ENCODE assay signal across 9 cellular contexts in the genomic region with DNA sequence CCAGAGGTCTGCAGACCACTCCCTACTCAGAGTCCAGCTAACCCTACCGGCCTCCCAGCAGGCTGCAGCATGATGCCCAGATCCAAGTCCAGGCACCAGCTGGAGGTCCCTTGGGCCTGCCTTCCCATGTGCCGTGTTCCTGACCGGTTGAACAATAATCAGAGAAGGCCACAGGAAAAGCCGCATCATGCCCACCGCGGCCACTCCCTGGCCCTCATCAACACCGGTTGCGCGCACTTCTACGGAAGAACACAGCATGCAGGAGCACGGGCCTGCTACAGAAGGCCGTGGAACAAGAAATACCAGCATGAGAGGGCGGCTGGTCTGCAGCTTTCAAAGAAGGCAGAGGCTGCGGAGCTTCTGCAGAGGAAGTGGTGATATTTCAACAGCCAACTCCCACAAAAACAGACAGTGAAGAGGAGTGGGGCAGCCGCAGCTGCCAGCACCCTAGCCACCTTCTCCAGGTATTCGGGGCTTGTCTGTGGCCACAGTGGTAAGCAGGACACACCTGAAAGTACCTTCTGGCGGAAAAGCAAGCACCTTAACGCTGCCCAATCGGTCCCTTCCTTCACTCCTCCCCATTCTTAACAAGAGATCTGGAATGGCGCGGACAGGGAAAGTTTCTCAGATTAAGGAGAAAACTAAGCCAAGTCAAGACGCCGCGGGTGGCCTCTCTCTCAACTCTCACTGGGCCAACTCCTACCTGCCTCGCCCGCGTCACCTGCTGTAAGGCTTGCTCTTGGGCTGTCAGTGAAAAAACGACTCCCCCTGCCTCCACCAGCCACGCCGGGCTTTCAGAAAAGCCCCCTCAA. TPM values are rescaled to one million over a fixed set of nuclear protein-coding genes. Genes with fewer than 3 reads are reported as not detected.
DNase-seq lines count a peak whose midpoint lies in the region; ATAC-seq and TF ChIP-seq lines count a peak whose summit lies in the region.
"Had no signal": no experiment of that assay in that cellular context is flagged by ENCODE, and none has a peak within 500 bp of the region (broad histone marks: within the 10 kb centered on the region; RNA-seq: fewer than 3 reads in every experiment).

No MANE protein-coding gene starts in this region.

- H3K9ac ChIP-seq in MM.1S (ENCODE audit: low read length), result no peak overlapping the region

- no peaks in the 10 kb centered on the region for H3F3A ChIP-seq in MM.1S (ENCODE audit: insufficient read depth, low read length)

- peak overlapping the region; percentile 61 for H3K4me2 ChIP-seq in MM.1S (ENCODE audit: low read depth, low read length)

- no peak overlapping the region for H3K4me3 ChIP-seq in CD8-positive, alpha-beta memory T cell (ENCODE audit: low read length)
- H3K4me3 ChIP-seq in MM.1S (ENCODE audit: low read length), result no peak overlapping the region
- peak overlapping the region; percentile 38 for H3K4me3 ChIP-seq in brain microvascular endothelial cell (ENCODE audit: low read depth, low read length)
- H3K4me3 ChIP-seq in effector memory CD4-positive, alpha-beta T cell (ENCODE audit: insufficient read depth, low read depth, low read length, poor library complexity, severe bottlenecking), result no peak overlapping the region

- peaks cover 32% of the 10 kb centered on the region for H3K27me3 ChIP-seq in CD8-positive, alpha-beta memory T cell (ENCODE audit: insufficient read depth, low read length, poor library complexity, severe bottlenecking)
- 0 out of 2 replicates have a peak, but pooled peaks cover 4% of the 10 kb centered on the region for H3K27me3 ChIP-seq in MM.1S (replicated peaks; ENCODE audit: insufficient read depth, low read length)
- H3K27me3 ChIP-seq in brain microvascular endothelial cell (replicated peaks), result peaks cover 42% of the 10 kb centered on the region
- peaks cover 38% of the 10 kb centered on the region for H3K27me3 ChIP-seq in effector memory CD4-positive, alpha-beta T cell (replicated peaks; ENCODE audit: control insufficient read depth, insufficient read depth, low read length, poor library complexity, severe bottlenecking)

- no peak overlapping the region for H3K27ac ChIP-seq in CD8-positive, alpha-beta memory T cell (ENCODE audit: low read depth, low read length)
- no peak overlapping the region for H3K27ac ChIP-seq in MM.1S (ENCODE audit: low read length)
- H3K27ac ChIP-seq in brain microvascular endothelial cell, result no peak overlapping the region
- H3K27ac ChIP-seq in effector memory CD4-positive, alpha-beta T cell (ENCODE audit: insufficient read depth, low read length, poor library complexity, severe bottlenecking), result no peak overlapping the region

- H4K20me1 ChIP-seq in MM.1S (ENCODE audit: insufficient read depth, low read length), result no peaks in the 10 kb centered on the region

- CTCF ChIA-PET in CD8-positive, alpha-beta memory T cell (lab: Charles Lee), result no interaction called here

- H2AFZ ChIP-seq in MM.1S (ENCODE audit: low read length), result no peak overlapping the region

- POLR2A ChIA-PET in CD8-positive, alpha-beta memory T cell (lab: Charles Lee), result no interaction called here
- POLR2A ChIA-PET in naive thymus-derived CD8-positive, alpha-beta T cell (lab: Charles Lee), result no interaction called here

- TF ChIP-seq CTCF in MM.1S (IDR thresholded peaks at IDR 0.05; ENCODE audit: low read length) (no peak), brain microvascular endothelial cell (IDR thresholded peaks at IDR 0.05; ENCODE audit: low read depth, low read length, missing control alignments) (peak; percentile 7)

- H3K9me2 ChIP-seq in MM.1S (replicated peaks; ENCODE audit: insufficient read depth, low read length), result no peaks in the 10 kb centered on the region

- in situ Hi-C loops in brain microvascular endothelial cell (cut with HindIII; ENCODE audit: low pct_ligation_motif_present, low sequenced_read_pairs) (no loop called here), ACHN (cut with HindIII; ENCODE audit: low pct_ligation_motif_present, low pct_unique_long_range_greater_than_20kb, low sequenced_read_pairs) (no loop called here)

- no peaks in the 10 kb centered on the region for H3K36me3 ChIP-seq in CD8-positive, alpha-beta memory T cell (ENCODE audit: insufficient read depth, low read length)
- H3K36me3 ChIP-seq in MM.1S (replicated peaks; ENCODE audit: insufficient read depth, low read length) (no peaks in the 10 kb centered on the region), brain microvascular endothelial cell (replicated peaks) (no peaks in the 10 kb centered on the region)
- H3K36me3 ChIP-seq in effector memory CD4-positive, alpha-beta T cell (ENCODE audit: control insufficient read depth, insufficient read depth, low read length), result no peaks in the 10 kb centered on the region

- no peaks in the 10 kb centered on the region for H3K79me2 ChIP-seq in MM.1S (ENCODE audit: low read length)

- H3K27me3 Mint-ChIP-seq in CD8-positive, alpha-beta memory T cell, result peaks cover 49 to 75% of the 10 kb centered on the region in 2 donors
- H3K27me3 Mint-ChIP-seq in naive thymus-derived CD8-positive, alpha-beta T cell, result peaks cover 42 to 62% (median 58%) of the 10 kb centered on the region in 5 donors

- peaks cover 0 to 2% (median 0%) of the 10 kb centered on the region in 3 donors for H3K36me3 Mint-ChIP-seq in CD8-positive, alpha-beta memory T cell
- peaks cover 0 to 13% (median 4%) of the 10 kb centered on the region in 3 donors for H3K36me3 Mint-ChIP-seq in naive thymus-derived CD8-positive, alpha-beta T cell

- peak overlapping the region in 6 of 7 donors; percentile 61 to 89 (median 64) for H3K4me3 Mint-ChIP-seq in CD8-positive, alpha-beta memory T cell
- peak overlapping the region; percentile 52 to 79 (median 66) for H3K4me3 Mint-ChIP-seq in naive thymus-derived CD8-positive, alpha-beta T cell

- no peak for ATAC-seq in naive thymus-derived CD8-positive, alpha-beta T cell
- ATAC-seq in GM18907 (IDR thresholded peaks at IDR 0.05; ENCODE audit: unreplicated experiment), result no peak

- H3K9me3 ChIP-seq in CD8-positive, alpha-beta memory T cell (ENCODE audit: low read length), result no peaks in the 10 kb centered on the region
- no peaks in the 10 kb centered on the region for H3K9me3 ChIP-seq in MM.1S (replicated peaks; ENCODE audit: insufficient read depth, low read length)
- no peaks in the 10 kb centered on the region for H3K9me3 ChIP-seq in effector memory CD4-positive, alpha-beta T cell (ENCODE audit: control insufficient read depth, low read length)

- peaks cover 0 to 9% (median 7%) of the 10 kb centered on the region in 5 donors for H3K9me3 Mint-ChIP-seq in CD8-positive, alpha-beta memory T cell
- peaks cover 0 to 27% (median 9%) of the 10 kb centered on the region in 9 donors for H3K9me3 Mint-ChIP-seq in naive thymus-derived CD8-positive, alpha-beta T cell

- H3K27ac Mint-ChIP-seq in CD8-positive, alpha-beta memory T cell, result no peak overlapping the region
- no peak overlapping the region for H3K27ac Mint-ChIP-seq in naive thymus-derived CD8-positive, alpha-beta T cell

- no peak for DNase-seq in CD8-positive, alpha-beta memory T cell
- DNase-seq in MM.1S (no peak), brain microvascular endothelial cell (no peak), COR-L47 (lab: John Stamatoyannopoulos, UW) (no peak), ACHN (no peak)
- no peak for DNase-seq in naive thymus-derived CD8-positive, alpha-beta T cell
- DNase-seq in effector memory CD4-positive, alpha-beta T cell, result no peak

- peaks cover 10 to 14% (median 12%) of the 10 kb centered on the region in 3 donors for H3K4me1 Mint-ChIP-seq in CD8-positive, alpha-beta memory T cell
- H3K4me1 Mint-ChIP-seq in naive thymus-derived CD8-positive, alpha-beta T cell, result peaks cover 11 to 15% (median 14%) of the 10 kb centered on the region in 4 donors

- no peaks in the 10 kb centered on the region for H3K4me1 ChIP-seq in CD8-positive, alpha-beta memory T cell (ENCODE audit: insufficient read depth, low read length)
- no peaks in the 10 kb centered on the region for H3K4me1 ChIP-seq in MM.1S (ENCODE audit: low read length)
- H3K4me1 ChIP-seq in effector memory CD4-positive, alpha-beta T cell (ENCODE audit: control insufficient read depth, insufficient read depth, low read length, poor library complexity, severe bottlenecking), result peaks cover 7% of the 10 kb centered on the region

RNA-seq across cellular contexts. Expression of gene PGBD5, which starts 1.5 kb away (rescaled TPM):
- not detected for total RNA-seq in CD8-positive, alpha-beta memory T cell
- polyA plus RNA-seq in CD8-positive, alpha-beta memory T cell, result not detected
- total RNA-seq in naive thymus-derived CD8-positive, alpha-beta T cell, result not detected
- polyA plus RNA-seq in naive thymus-derived CD8-positive, alpha-beta T cell, result not detected
- total RNA-seq: T-helper 2 cell treated with Interferon-gamma antibody and Interleukin-4, amounts not matched to agents 100 ng/mL and 5 ng/mL, for 36 hours had no signal
